ENCODE assay signal across 2 cellular contexts in the genomic region with DNA sequence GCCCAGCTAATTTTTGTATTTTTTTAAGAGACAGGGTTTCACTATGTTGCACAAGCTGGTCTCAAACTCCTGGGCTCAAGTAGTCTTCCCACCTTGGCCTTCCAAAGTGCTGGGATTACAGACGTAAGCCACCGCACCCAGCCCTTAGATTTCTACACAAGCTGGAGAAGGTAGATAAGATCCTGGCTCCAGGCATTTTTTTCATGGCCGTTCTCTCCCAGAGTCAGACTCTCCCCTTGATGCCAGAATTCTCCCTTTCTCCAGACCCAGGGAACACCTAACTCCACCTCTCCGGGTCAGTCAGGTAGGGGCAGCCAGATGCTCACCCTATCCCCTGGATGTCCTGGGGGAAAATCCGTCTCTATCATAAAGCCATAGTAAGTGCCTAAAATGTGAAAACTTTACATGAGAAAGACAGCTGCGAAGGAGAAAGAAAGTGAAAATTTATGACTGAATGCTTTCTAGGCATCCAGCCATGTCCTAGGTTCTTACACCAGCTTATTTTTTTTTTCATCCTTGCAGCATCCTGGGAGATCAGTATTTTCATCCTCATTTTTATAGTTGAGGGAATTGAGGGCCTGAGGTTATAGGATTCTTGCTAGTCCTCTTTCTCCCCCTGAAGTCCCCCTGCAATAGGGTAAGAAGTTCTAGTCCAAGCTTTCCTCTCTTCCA.
TF ChIP-seq lines count a peak whose summit lies in the region.

No MANE protein-coding gene starts in this region.

TF ChIP-seq in IMR-90, 13 proteins besides CTCF, POLR2A, EP300 and RAD21:
- TF ChIP-seq RFX5 (IDR thresholded peaks at IDR 0.05; ENCODE audit: low read depth, low read length) = no peak
- TF ChIP-seq, protein P1, sequence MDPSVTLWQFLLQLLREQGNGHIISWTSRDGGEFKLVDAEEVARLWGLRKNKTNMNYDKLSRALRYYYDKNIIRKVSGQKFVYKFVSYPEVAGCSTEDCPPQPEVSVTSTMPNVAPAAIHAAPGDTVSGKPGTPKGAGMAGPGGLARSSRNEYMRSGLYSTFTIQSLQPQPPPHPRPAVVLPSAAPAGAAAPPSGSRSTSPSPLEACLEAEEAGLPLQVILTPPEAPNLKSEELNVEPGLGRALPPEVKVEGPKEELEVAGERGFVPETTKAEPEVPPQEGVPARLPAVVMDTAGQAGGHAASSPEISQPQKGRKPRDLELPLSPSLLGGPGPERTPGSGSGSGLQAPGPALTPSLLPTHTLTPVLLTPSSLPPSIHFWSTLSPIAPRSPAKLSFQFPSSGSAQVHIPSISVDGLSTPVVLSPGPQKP (IDR thresholded peaks at IDR 0.05; ENCODE audit: borderline replicate concordance, low read depth, low read length) = no peak
- TF ChIP-seq BHLHE40 (IDR thresholded peaks at IDR 0.05; ENCODE audit: low read depth, low read length) = no peak
- TF ChIP-seq MAFK (IDR thresholded peaks at IDR 0.05; ENCODE audit: low read depth, low read length) = no peak
- TF ChIP-seq MXI1 (IDR thresholded peaks at IDR 0.05; ENCODE audit: borderline replicate concordance, low read depth, low read length) = no peak
- TF ChIP-seq MAZ (IDR thresholded peaks at IDR 0.05; ENCODE audit: borderline replicate concordance, low read depth, low read length) = no peak
- no peak for TF ChIP-seq SMC3 (IDR thresholded peaks at IDR 0.05; ENCODE audit: low read depth, low read length)
- no peak for TF ChIP-seq RCOR1 (IDR thresholded peaks at IDR 0.05; ENCODE audit: insufficient replicate concordance, low read length)
- TF ChIP-seq FOS (IDR thresholded peaks at IDR 0.05; ENCODE audit: low read depth, low read length) = no peak
- no peak for TF ChIP-seq CEBPB (IDR thresholded peaks at IDR 0.05; ENCODE audit: low read depth, low read length)
- no peak for TF ChIP-seq CHD1 (IDR thresholded peaks at IDR 0.05; ENCODE audit: low read depth, low read length)
- no peak for TF ChIP-seq NFE2L2 (IDR thresholded peaks at IDR 0.05; ENCODE audit: low read depth, low read length)

TF ChIP-seq in GM12891, 5 proteins besides CTCF, POLR2A, EP300 and RAD21:
- TF ChIP-seq SPI1 (IDR thresholded peaks at IDR 0.05; ENCODE audit: low read depth, low read length) (no peak), PAX5 (IDR thresholded peaks at IDR 0.05; ENCODE audit: insufficient read depth, low read length, severe bottlenecking) (no peak), POU2F2 (IDR thresholded peaks at IDR 0.05; ENCODE audit: low read depth, low read length) (no peak), TAF1 (IDR thresholded peaks at IDR 0.05; ENCODE audit: low read depth, low read length) (no peak), POLR2AphosphoS5 (IDR thresholded peaks at IDR 0.05; ENCODE audit: low read depth, low read length) (no peak)
